Comparison of ENCODE assay signal across 15 cellular contexts in the genomic region with DNA sequence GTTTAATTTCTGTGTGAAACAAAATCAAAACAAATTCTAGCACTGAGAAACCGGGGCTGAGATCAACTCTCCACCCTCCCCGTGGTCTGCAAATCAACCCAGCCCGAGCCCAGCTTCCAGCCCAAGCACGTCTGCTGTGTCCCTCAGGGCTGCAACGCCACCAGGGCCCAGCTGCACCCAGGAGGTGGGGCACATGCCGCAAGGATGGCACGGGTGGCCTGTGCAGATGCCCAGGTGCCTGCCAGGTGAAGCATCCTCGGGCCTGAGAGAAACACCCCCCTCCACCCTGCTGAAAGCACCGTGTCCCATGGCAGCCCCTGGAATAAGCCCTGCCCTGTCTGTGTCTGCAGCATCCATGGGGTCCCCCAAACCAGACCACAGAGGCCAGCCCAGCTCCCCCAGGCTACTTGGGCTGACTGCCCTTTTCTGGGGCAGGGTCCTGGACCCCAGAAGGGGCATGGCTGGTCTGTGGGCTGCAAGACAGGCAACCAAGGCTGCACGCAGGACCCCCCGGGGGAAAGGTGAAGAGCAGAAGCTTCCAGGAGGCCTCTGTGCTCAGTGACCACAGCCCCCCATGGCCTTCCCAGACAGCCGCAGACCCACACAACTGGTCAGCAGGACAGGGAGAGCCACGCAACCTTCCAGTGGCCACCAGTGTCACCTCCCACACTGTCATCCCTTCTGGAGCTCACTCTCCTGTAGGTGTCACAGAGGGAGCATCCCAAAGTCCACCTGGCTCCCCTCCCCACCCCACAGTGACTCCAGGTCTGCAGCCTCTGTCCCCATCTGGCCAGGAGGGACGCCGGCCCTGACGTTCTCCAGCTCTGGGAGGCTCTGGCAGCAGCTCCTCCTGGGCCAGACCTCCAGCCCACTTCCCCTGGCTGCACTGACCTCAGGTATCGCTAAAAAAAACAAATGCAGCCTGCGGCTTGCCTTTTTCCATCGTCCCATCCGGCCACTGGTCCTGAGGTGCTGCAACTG. TPM values are rescaled to one million over a fixed set of nuclear protein-coding genes. Genes with fewer than 3 reads are reported as not detected.
DNase-seq lines count a peak whose midpoint lies in the region; ATAC-seq, FAIRE-seq and TF ChIP-seq lines count a peak whose summit lies in the region.
"Had no signal": no experiment of that assay in that cellular context is flagged by ENCODE, and none has a peak within 500 bp of the region (broad histone marks: within the 10 kb centered on the region; RNA-seq: fewer than 3 reads in every experiment).

No MANE protein-coding gene starts in this region.

- no TSS peak for BruUV-seq in HepG2 (replicated peaks; lab: Mats Ljungman, UMichigan)

- no peaks in the 10 kb centered on the region for H3K4me1 ChIP-seq in HepG2 (ENCODE audit: insufficient read depth, low read length)
- H3K4me1 ChIP-seq in sigmoid colon = peaks cover 3 to 72% (median 64%) of the 10 kb centered on the region in 4 donors

- no peak overlapping the region for H3K4me2 ChIP-seq in HepG2 (ENCODE audit: low read depth, low read length)

- H3K27me3 ChIP-seq in HepG2 (ENCODE audit: control insufficient read depth in 1 of 2, insufficient read depth in 2 of 2, low read length in 2 of 2) (peaks cover 11 to 89% of the 10 kb centered on the region in 2 experiments; a peak in 4 of 5 replicates), sigmoid colon (no peaks in the 10 kb centered on the region)
- H3K27me3 ChIP-seq: tibial nerve had no signal

- in situ Hi-C loops in HepG2 (cut with HindIII; ENCODE audit: extremely low pct_ligation_motif_present, low pct_unique_long_range_greater_than_20kb) = no loop called here

- CTCF ChIA-PET in activated CD8-positive, alpha-beta memory T cell treated with anti-CD3 and anti-CD28 coated beads, Interleukin-2, amount 10 ng/mL, durations not matched to agents 7 days and 5 days (lab: Charles Lee) = no interaction called here
- CTCF ChIA-PET in RWPE1 (lab: Yijun Ruan, JAX) = interaction anchor here (1.0 kb wide), 1 partner anchor 59 kb away, joined by 3 read pairs; no protein-coding TSS in a partner anchor
- CTCF ChIA-PET in HepG2 (lab: Yijun Ruan, JAX; ENCODE audit: low intra/inter-chr PET ratio, low total read pairs) = no interaction called here

- H3K79me2 ChIP-seq in HepG2 (ENCODE audit: insufficient read depth, low read length) = no peaks in the 10 kb centered on the region

- ATAC-seq in activated CD8-positive, alpha-beta memory T cell treated with anti-CD3 and anti-CD28 coated beads, Interleukin-2, amount 10 ng/mL, durations not matched to agents 7 days and 5 days = no peak
- no peak for ATAC-seq in HepG2

- TF ChIP-seq POLR2A in HepG2 (IDR thresholded peaks at IDR 0.05; ENCODE audit: insufficient read depth in 1 of 2, low read depth in 2 of 2, low read length in 2 of 2) (no peak), sigmoid colon (IDR thresholded peaks at IDR 0.05) (no peak)

- no peak overlapping the region for H2AFZ ChIP-seq in HepG2 (ENCODE audit: low read length)

- DNase-seq in activated CD8-positive, alpha-beta memory T cell treated with anti-CD3 and anti-CD28 coated beads, Interleukin-2, amount 50 U/mL, for 4 hours = peak; percentile 15
- DNase-seq in activated CD8-positive, alpha-beta memory T cell treated with anti-CD3 and anti-CD28 coated beads, Interleukin-2, amount 10 ng/mL, durations not matched to agents 7 days and 5 days = no peak
- DNase-seq in RWPE1 (ENCODE audit: low spot score) (no peak), HepG2 (ENCODE audit: low spot score) (no peak), sigmoid colon (peak; percentile 64), dedifferentiated amniotic fluid mesenchymal stem cell (ENCODE audit: extremely low spot score) (no peak)
- no peak for DNase-seq in stimulated activated naive CD4-positive, alpha-beta T cell (lab: John Stamatoyannopoulos, UW)
- DNase-seq in T-helper 2 cell treated with Interferon-gamma antibody and Interleukin-4, amounts not matched to agents 5 μg/mL and 100 μg/mL, for 36 hours (ENCODE audit: low spot score) = no peak
- DNase-seq: C1 segment of cervical spinal cord, DMS53, midbrain, NCI-H1694 had no signal

- TF ChIP-seq CTCF in RWPE1 (conservative IDR thresholded peaks at IDR 0.05; ENCODE audit: low read depth) (no peak), HepG2 (CRISPR knock-in tag; IDR thresholded peaks at IDR 0.05) (no peak), sigmoid colon (IDR thresholded peaks at IDR 0.05) (no peak)

- WGBS in HepG2 (ENCODE audit: low lambda C conversion rate) = 23% methylated on average over 8 of the region's 20 CpGs
- WGBS in sigmoid colon, 2 donors = 83 to 84% methylated on average over 20 of the region's 20 CpGs

- no peak overlapping the region for H3K9ac ChIP-seq in HepG2 (ENCODE audit: insufficient read depth, low read depth, low read length)

- H4K20me1 ChIP-seq in HepG2 (ENCODE audit: insufficient read depth, low read length) = no peaks in the 10 kb centered on the region

- H3K36me3 ChIP-seq in HepG2 (replicated peaks in 1 of 2; ENCODE audit: control insufficient read depth in 1 of 2, insufficient read depth in 2 of 2, low read length in 2 of 2) (no peaks in the 10 kb centered on the region), sigmoid colon (no peaks in the 10 kb centered on the region)
- H3K36me3 ChIP-seq: tibial nerve had no signal

- no peak for TF ChIP-seq RAD21 in HepG2 (CRISPR knock-in tag; IDR thresholded peaks at IDR 0.05)

- intact Hi-C loops in HepG2 (cut with micrococcal nuclease; ENCODE audit: unreplicated experiment) = no loop called here
- intact Hi-C loops in sigmoid colon (cut with DNase I) = no loop called here

- POLR2A ChIA-PET in RWPE1 (lab: Yijun Ruan, JAX; ENCODE audit: low non-redundant PET) = no interaction called here
- POLR2A ChIA-PET in HepG2 (lab: Yijun Ruan, JAX) = no interaction called here

- H3K27me3 Mint-ChIP-seq in activated CD8-positive, alpha-beta memory T cell treated with anti-CD3 and anti-CD28 coated beads, Interleukin-2, amount 10 ng/mL, durations not matched to agents 7 days and 5 days = no peaks in the 10 kb centered on the region
- no peaks in the 10 kb centered on the region for H3K27me3 Mint-ChIP-seq in T-helper 2 cell treated with Interferon-gamma antibody and Interleukin-4, amounts not matched to agents 5 μg/mL and 100 μg/mL, for 36 hours (ENCODE audit: low read depth)

- TF ChIP-seq EP300 in HepG2 (IDR thresholded peaks at IDR 0.05; ENCODE audit: low read depth in 2 of 2, low read length in 2 of 2) = no peak
- no peak for TF ChIP-seq EP300 in HepG2 (CRISPR knock-in tag; IDR thresholded peaks at IDR 0.05; ENCODE audit: borderline replicate concordance)
- TF ChIP-seq EP300 in sigmoid colon (IDR thresholded peaks at IDR 0.05) = no peak

- peaks cover 13% of the 10 kb centered on the region for H3K9me3 Mint-ChIP-seq in activated CD8-positive, alpha-beta memory T cell treated with anti-CD3 and anti-CD28 coated beads, Interleukin-2, amount 10 ng/mL, durations not matched to agents 7 days and 5 days (ENCODE audit: low read depth)
- peaks cover 11% of the 10 kb centered on the region for H3K9me3 Mint-ChIP-seq in T-helper 2 cell treated with Interferon-gamma antibody and Interleukin-4, amounts not matched to agents 5 μg/mL and 100 μg/mL, for 36 hours

- H3K4me3 Mint-ChIP-seq in activated CD8-positive, alpha-beta memory T cell treated with anti-CD3 and anti-CD28 coated beads, Interleukin-2, amount 10 ng/mL, durations not matched to agents 7 days and 5 days = no peak overlapping the region
- H3K4me3 Mint-ChIP-seq in T-helper 2 cell treated with Interferon-gamma antibody and Interleukin-4, amounts not matched to agents 5 μg/mL and 100 μg/mL, for 36 hours = no peak overlapping the region

- no peaks in the 10 kb centered on the region for H3K4me1 Mint-ChIP-seq in activated CD8-positive, alpha-beta memory T cell treated with anti-CD3 and anti-CD28 coated beads, Interleukin-2, amount 10 ng/mL, durations not matched to agents 7 days and 5 days
- H3K4me1 Mint-ChIP-seq in T-helper 2 cell treated with Interferon-gamma antibody and Interleukin-4, amounts not matched to agents 5 μg/mL and 100 μg/mL, for 36 hours (ENCODE audit: low read depth) = no peaks in the 10 kb centered on the region

- H3K27ac Mint-ChIP-seq in activated CD8-positive, alpha-beta memory T cell treated with anti-CD3 and anti-CD28 coated beads, Interleukin-2, amount 10 ng/mL, durations not matched to agents 7 days and 5 days = no peak overlapping the region
- H3K27ac Mint-ChIP-seq in T-helper 2 cell treated with Interferon-gamma antibody and Interleukin-4, amounts not matched to agents 5 μg/mL and 100 μg/mL, for 36 hours = no peak overlapping the region

- H3K27ac ChIP-seq in RWPE1 (peak overlapping the region; percentile 34), HepG2 (ENCODE audit: extremely low read length, insufficient read depth, low read length) (no peak overlapping the region), sigmoid colon (peak overlapping the region in 1 of 4 donors; percentile 5)
- H3K27ac ChIP-seq: skin epidermis had no signal

- no peak for FAIRE-seq in HepG2 (lab: Jason Lieb, UNC)
- FAIRE-seq: GM19239 had no signal

- H3K9me3 ChIP-seq in HepG2 (ENCODE audit: low read length) = no peaks in the 10 kb centered on the region
- H3K9me3 ChIP-seq in sigmoid colon = no peaks in the 10 kb centered on the region
- H3K9me3 ChIP-seq: tibial nerve had no signal

- no peaks in the 10 kb centered on the region for H3K36me3 Mint-ChIP-seq in activated CD8-positive, alpha-beta memory T cell treated with anti-CD3 and anti-CD28 coated beads, Interleukin-2, amount 10 ng/mL, durations not matched to agents 7 days and 5 days
- no peaks in the 10 kb centered on the region for H3K36me3 Mint-ChIP-seq in T-helper 2 cell treated with Interferon-gamma antibody and Interleukin-4, amounts not matched to agents 5 μg/mL and 100 μg/mL, for 36 hours (ENCODE audit: low read depth)

- H3K4me3 ChIP-seq in HepG2 (replicated peaks in 1 of 3; ENCODE audit: insufficient read depth in 1 of 3, low read depth in 2 of 3, low read length in 3 of 3) (no peak overlapping the region), sigmoid colon (no peak overlapping the region)
- H3K4me3 ChIP-seq: skin epidermis, tibial nerve had no signal

RNA-seq across cellular contexts. Expression of a gene that starts 7.7 kb away (rescaled TPM):
- under 1 TPM; 0.30 to 0.50 TPM for total RNA-seq in activated CD8-positive, alpha-beta memory T cell treated with anti-CD3 and anti-CD28 coated beads, Interleukin-2, amount 10 ng/mL, durations not matched to agents 7 days and 5 days
- total RNA-seq in HepG2 (2016; rRNA removed; fragmentation: Illumina TruSeq; extraction: Trizol) (0.04 TPM in 2 replicates), sigmoid colon (10 to 100 TPM in 1 of 4 donors, 1 to 10 TPM in 3; 6.4 to 25.5 (median 8.7) TPM)
- total RNA-seq in HepG2 (2016; cell fraction: cytosol; rRNA removed; fragmentation: Illumina TruSeq; extraction: Trizol; ENCODE audit: low read depth) = not detected in 2 replicates
- 0.04 TPM in 1 of 2 replicates, not detected in the other for total RNA-seq in HepG2 (2016; cell fraction: insoluble cytoplasmic fraction; rRNA removed; fragmentation: Illumina TruSeq; extraction: Trizol)
- total RNA-seq in HepG2 (2016; cell fraction: membrane; rRNA removed; fragmentation: Illumina TruSeq; extraction: Trizol) = not detected in 2 replicates
- total RNA-seq in HepG2 (2016; cell fraction: nucleus; rRNA removed; fragmentation: Illumina TruSeq; extraction: Trizol) = not detected in 2 replicates
- polyA plus RNA-seq in HepG2 (2011; rRNA removed) (not detected in 2 replicates), sigmoid colon (1 to 10 TPM in 1 of 3 donors, under 1 TPM in 2; 0.23 to 2.8 (median 0.60) TPM)
- polyA plus RNA-seq in HepG2 (2011; cell fraction: cytosol; rRNA removed) = 0.04 TPM in 1 of 2 replicates, not detected in the other
- 0.06 and 0.07 TPM in 2 replicates for polyA plus RNA-seq in HepG2 (2011; cell fraction: nucleus; rRNA removed)
- 0.04 TPM in 1 of 2 replicates, not detected in the other for polyA plus RNA-seq in HepG2 (2012)
- not detected in 2 replicates for polyA plus RNA-seq in HepG2 (2016; cell fraction: cytosol; fragmentation: Illumina TruSeq; extraction: Trizol; ENCODE audit: low read depth)
- polyA plus RNA-seq in HepG2 (2016; cell fraction: insoluble cytoplasmic fraction; fragmentation: Illumina TruSeq; extraction: Trizol; ENCODE audit: low read depth) = not detected in 2 replicates
- not detected in 2 replicates for polyA plus RNA-seq in HepG2 (2016; cell fraction: membrane; fragmentation: Illumina TruSeq; extraction: Trizol; ENCODE audit: low read depth)
- not detected in 2 replicates for polyA plus RNA-seq in HepG2 (2016; cell fraction: nucleus; fragmentation: Illumina TruSeq; extraction: Trizol; ENCODE audit: insufficient read depth, low read depth)
- 0.04 and 2.6 TPM in 2 replicates for polyA minus RNA-seq in HepG2 (2011; rRNA and poly(A)+ RNA removed; ENCODE audit: low replicate concordance)
- not detected in 2 replicates for polyA minus RNA-seq in HepG2 (2011; cell fraction: cytosol; rRNA and poly(A)+ RNA removed)
- polyA minus RNA-seq in HepG2 (2011; cell fraction: nucleus; rRNA and poly(A)+ RNA removed) = not detected in 2 replicates

Comparison
In these comparisons a context has a peak if more than half of its experiments do, and no peak if none do; other contexts are left out.
1. DNase-seq: peak in activated CD8-positive, alpha-beta memory T cell treated with anti-CD3 and anti-CD28 coated beads, Interleukin-2, amount 50 U/mL, for 4 hours (single experiment) and sigmoid colon (single experiment); none in activated CD8-positive, alpha-beta memory T cell treated with anti-CD3 and anti-CD28 coated beads, Interleukin-2, amount 10 ng/mL, durations not matched to agents 7 days and 5 days (single experiment), RWPE1 (single experiment), HepG2 (single experiment), dedifferentiated amniotic fluid mesenchymal stem cell (single experiment), stimulated activated naive CD4-positive, alpha-beta T cell (0 of 6) and T-helper 2 cell treated with Interferon-gamma antibody and Interleukin-4, amounts not matched to agents 5 μg/mL and 100 μg/mL, for 36 hours (single experiment).